Comparison of ENCODE assay signal across 1 cellular context in genomic region chr22:43783777-43784176, GRCh38.
TF ChIP-seq lines count a peak whose summit lies in the region.

No MANE protein-coding gene starts in this region.

TF ChIP-seq in HepG2, 621 proteins besides CTCF, POLR2A, EP300 and RAD21 (continued from another document):
- TF ChIP-seq ZNF513 (CRISPR knock-in tag; conservative IDR thresholded peaks at IDR 0.05) (no peak), ZSCAN12 (CRISPR knock-in tag; IDR thresholded peaks at IDR 0.05) (no peak), ZFP82 (CRISPR knock-in tag; IDR thresholded peaks at IDR 0.05; ENCODE audit: borderline replicate concordance) (no peak), HMG20A (CRISPR knock-in tag; IDR thresholded peaks at IDR 0.05; ENCODE audit: borderline replicate concordance) (no peak), RXRB (CRISPR knock-in tag; IDR thresholded peaks at IDR 0.05; ENCODE audit: borderline replicate concordance) (no peak), MYNN (CRISPR knock-in tag; IDR thresholded peaks at IDR 0.05; ENCODE audit: low read depth) (no peak), ZNF567 (CRISPR knock-in tag; IDR thresholded peaks at IDR 0.05; ENCODE audit: borderline replicate concordance) (no peak)
